1 cellular context compared by ENCODE assay signal in genomic region chr17:46001390-46002310, GRCh38.
TF ChIP-seq lines count a peak whose summit lies in the region.

No MANE protein-coding gene starts in this region.

TF ChIP-seq in HepG2, 621 proteins besides CTCF, POLR2A, EP300 and RAD21 (continued from another document and continues in another):
- TF ChIP-seq ZNF710 (CRISPR knock-in tag; IDR thresholded peaks at IDR 0.05; ENCODE audit: borderline replicate concordance) (no peak), PAWR (CRISPR knock-in tag; IDR thresholded peaks at IDR 0.05; ENCODE audit: borderline replicate concordance) (peak; percentile 78; the same call in 1 of the 2 replicates), FOXO1 (CRISPR knock-in tag; IDR thresholded peaks at IDR 0.05) (no peak), ZNF574 (CRISPR knock-in tag; IDR thresholded peaks at IDR 0.05) (no peak), MXD4 (CRISPR knock-in tag; IDR thresholded peaks at IDR 0.05) (0 out of 2 replicates have a peak, but pooled peaks have one; percentile 11), ZNF512B (CRISPR knock-in tag; IDR thresholded peaks at IDR 0.05; ENCODE audit: borderline replicate concordance) (no peak), MIER2 (CRISPR knock-in tag; IDR thresholded peaks at IDR 0.05) (no peak), YEATS2 (CRISPR knock-in tag; IDR thresholded peaks at IDR 0.05; ENCODE audit: borderline replicate concordance) (no peak), ZNF644 (CRISPR knock-in tag; IDR thresholded peaks at IDR 0.05; ENCODE audit: low read depth) (no peak), KMT2B (CRISPR knock-in tag; IDR thresholded peaks at IDR 0.05) (no peak), PHF21A (CRISPR knock-in tag; IDR thresholded peaks at IDR 0.05) (no peak), KDM4B (CRISPR knock-in tag; IDR thresholded peaks at IDR 0.05) (no peak), ZFP62 (CRISPR knock-in tag; IDR thresholded peaks at IDR 0.05) (no peak), THRA (CRISPR knock-in tag; IDR thresholded peaks at IDR 0.05; ENCODE audit: borderline replicate concordance) (no peak), BRCA1 (CRISPR knock-in tag; IDR thresholded peaks at IDR 0.05) (no peak), MATR3 (CRISPR knock-in tag; IDR thresholded peaks at IDR 0.05) (no peak), ZNF180 (CRISPR knock-in tag; IDR thresholded peaks at IDR 0.05; ENCODE audit: borderline replicate concordance, low read depth) (no peak), BCL3 (CRISPR knock-in tag; IDR thresholded peaks at IDR 0.05) (0 out of 2 replicates have a peak, but pooled peaks have one; percentile 64), HNRNPK (IDR thresholded peaks at IDR 0.05; ENCODE audit: low read depth, low read length, poor library complexity, severe bottlenecking) (no peak), ZNF543 (CRISPR knock-in tag; IDR thresholded peaks at IDR 0.05) (peak; percentile 70), RFX5 (IDR thresholded peaks at IDR 0.05; ENCODE audit: low read depth, low read length) (no peak), TAF15 (IDR thresholded peaks at IDR 0.05; ENCODE audit: low read depth, low read length, poor library complexity, severe bottlenecking) (no peak), ZSCAN30 (CRISPR knock-in tag; IDR thresholded peaks at IDR 0.05) (no peak), TBP (CRISPR knock-in tag; IDR thresholded peaks at IDR 0.05) (no peak), KLF9 (CRISPR knock-in tag; IDR thresholded peaks at IDR 0.05; ENCODE audit: low read depth) (no peak), GATA4 (IDR thresholded peaks at IDR 0.05; ENCODE audit: borderline replicate concordance, low read depth) (no peak), ZNF138 (CRISPR knock-in tag; IDR thresholded peaks at IDR 0.05; ENCODE audit: low read depth) (no peak), PREB (CRISPR knock-in tag; IDR thresholded peaks at IDR 0.05) (no peak), ZBTB14 (CRISPR knock-in tag; IDR thresholded peaks at IDR 0.05) (no peak), ZNF800 (CRISPR knock-in tag; IDR thresholded peaks at IDR 0.05) (no peak), HOXA7 (CRISPR knock-in tag; IDR thresholded peaks at IDR 0.05) (no peak), PHF20 (CRISPR knock-in tag; IDR thresholded peaks at IDR 0.05) (no peak), RFXAP (CRISPR knock-in tag; IDR thresholded peaks at IDR 0.05; ENCODE audit: borderline replicate concordance) (no peak), SMAD9 (CRISPR knock-in tag; IDR thresholded peaks at IDR 0.05) (no peak), IKZF1 (IDR thresholded peaks at IDR 0.05) (no peak), TCF7L2 (IDR thresholded peaks at IDR 0.05; ENCODE audit: low read depth, low read length) (no peak), PRDM15 (CRISPR knock-in tag; IDR thresholded peaks at IDR 0.05) (no peak), MED1 (CRISPR knock-in tag; IDR thresholded peaks at IDR 0.05) (no peak), ATF6 (CRISPR knock-in tag; conservative IDR thresholded peaks at IDR 0.05) (no peak), ZNF558 (CRISPR knock-in tag; IDR thresholded peaks at IDR 0.05; ENCODE audit: borderline replicate concordance) (no peak), ZNF224 (CRISPR knock-in tag; IDR thresholded peaks at IDR 0.05) (no peak), ZNF703 (CRISPR knock-in tag; IDR thresholded peaks at IDR 0.05; ENCODE audit: borderline replicate concordance) (no peak), MLLT10 (CRISPR knock-in tag; IDR thresholded peaks at IDR 0.05) (no peak), HDAC1 (CRISPR knock-in tag; IDR thresholded peaks at IDR 0.05) (no peak; the same call in 1 of the 2 replicates), ZNF282 (IDR thresholded peaks at IDR 0.05; ENCODE audit: partially characterized antibody) (no peak)
